In the genomic region with DNA sequence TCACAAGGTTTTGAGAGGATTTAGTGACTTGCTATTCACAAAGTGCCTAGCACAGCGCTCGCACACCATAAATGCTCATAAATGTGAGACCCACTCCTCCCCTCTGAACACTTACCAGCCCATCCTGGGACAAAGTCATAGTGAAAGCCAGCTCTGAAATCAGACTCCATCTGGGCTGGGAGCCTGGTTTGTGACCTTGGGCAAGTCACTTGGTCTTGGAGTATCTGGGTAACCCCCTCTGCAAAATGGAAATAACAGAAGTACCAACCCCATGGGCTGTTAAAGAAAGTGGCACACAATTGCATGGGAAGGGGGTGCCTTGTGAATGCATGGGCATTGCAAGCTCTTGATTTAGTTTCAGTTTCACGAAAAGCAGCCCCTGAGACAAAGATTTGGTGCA, we compare ENCODE assay signal across 22 cellular contexts.
"Had no signal": no experiment of that assay in that cellular context is flagged by ENCODE, and none has a peak within 500 bp of the region (broad histone marks: within the 10 kb centered on the region; RNA-seq: fewer than 3 reads in every experiment).

No MANE protein-coding gene starts in this region.

- H3K4me2 ChIP-seq: SK-N-SH had no signal

- H3K27ac ChIP-seq: Peyer's patch, RWPE1, VCaP had no signal

- H3K36me3 ChIP-seq: MG63, Peyer's patch, SJCRH30 had no signal

- H3K27me3 ChIP-seq: MG63, Peyer's patch, SJCRH30 had no signal

- ATAC-seq: activated CD4-positive, alpha-beta T cell treated with anti-CD3 and anti-CD28 coated beads for 36 hours; activated CD8-positive, alpha-beta T cell treated with anti-CD3 and anti-CD28 coated beads for 36 hours; activated T-helper 17 cell treated with anti-CD3 and anti-CD28 coated beads, Interleukin-2, amount 50 U/mL, for 72 hours had no signal

- H3K9ac ChIP-seq: SK-N-SH had no signal

- H3K4me3 ChIP-seq: MG63, Peyer's patch, SJCRH30 had no signal

- H3K4me1 ChIP-seq: Peyer's patch had no signal

- DNase-seq: activated CD4-positive, alpha-beta T cell treated with anti-CD3 and anti-CD28 coated beads for 36 hours; activated CD4-positive, CD25-positive, alpha-beta regulatory T cell; activated CD8-positive, alpha-beta T cell treated with anti-CD3 and anti-CD28 coated beads for 36 hours; activated gamma-delta T cell; activated naive CD4-positive, alpha-beta T cell treated with anti-CD3 and anti-CD28 coated beads for 36 hours; activated T-cell treated with anti-CD3 and anti-CD28 coated beads for 4 hours; activated T-cell treated with anti-CD3 and anti-CD28 coated beads, Interleukin-2, amount 50 U/mL, for 48 hours; amygdala; MG63; NCI-H1105; NCI-H1436; NCI-H1694 treated with DMSO at 0.1 percent for 48 hours; NCI-H2029 treated with DMSO at 0.1 percent for 48 hours; NCI-H510A treated with DMSO at 0.1 percent for 48 hours; Right ventricle myocardium superior; SK-N-SH; T-helper 1 cell had no signal

- H3K9me3 ChIP-seq: MG63, Peyer's patch, SJCRH30, SK-N-SH had no signal

- H3K9me2 ChIP-seq: SK-N-SH had no signal
